ENCODE assay signal across 10 cellular contexts in the genomic region with DNA sequence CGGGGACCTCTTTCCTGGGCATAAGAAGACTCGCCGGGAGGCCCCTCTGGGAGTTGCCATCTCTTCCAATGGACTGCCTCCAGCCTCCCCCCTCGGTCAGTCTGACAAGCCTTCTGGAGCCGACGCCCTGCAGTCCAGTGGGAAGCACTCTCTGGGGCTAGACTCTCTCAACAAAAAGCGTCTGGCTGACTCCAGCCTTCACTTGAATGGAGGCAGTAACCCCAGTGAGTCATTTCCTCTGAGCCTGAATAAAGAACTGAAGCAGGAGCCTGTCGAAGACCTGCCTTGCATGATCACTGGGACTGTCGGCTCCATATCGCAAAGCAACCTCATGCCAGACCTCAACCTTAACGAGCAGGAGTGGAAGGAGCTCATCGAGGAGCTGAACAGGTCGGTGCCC. TPM values are rescaled to one million over a fixed set of nuclear protein-coding genes. Genes with fewer than 3 reads are reported as not detected.
DNase-seq lines count a peak whose midpoint lies in the region; ATAC-seq, FAIRE-seq and TF ChIP-seq lines count a peak whose summit lies in the region.
"Had no signal": no experiment of that assay in that cellular context is flagged by ENCODE, and none has a peak within 500 bp of the region (broad histone marks: within the 10 kb centered on the region; RNA-seq: fewer than 3 reads in every experiment).

No MANE protein-coding gene starts in this region.

- no peaks in the 10 kb centered on the region for H3K27me3 ChIP-seq in sigmoid colon

- H3K27ac ChIP-seq in sigmoid colon: peak overlapping the region in 3 of 4 donors; percentile 28 to 45 (median 43)
- H3K27ac ChIP-seq: parathyroid adenoma had no signal

- peaks cover 0 to 70% (median 61%) of the 10 kb centered on the region in 4 donors for H3K4me1 ChIP-seq in sigmoid colon

- intact Hi-C loops in sigmoid colon (cut with DNase I): no loop called here

- no peak for TF ChIP-seq EP300 in sigmoid colon (IDR thresholded peaks at IDR 0.05)

- no peak for FAIRE-seq in GM19239 (lab: Jason Lieb, UNC)

- H3K4me3 ChIP-seq in sigmoid colon: no peak overlapping the region

- 75% methylated on average over 13 of the region's 13 CpGs for WGBS in sigmoid colon, 2 donors

- no peaks in the 10 kb centered on the region for H3K9me3 ChIP-seq in sigmoid colon

- no peak for TF ChIP-seq POLR2A in sigmoid colon (IDR thresholded peaks at IDR 0.05)

- H3K36me3 ChIP-seq in sigmoid colon: peaks cover 20 to 49% (median 27%) of the 10 kb centered on the region in 4 donors

- peak; percentile 63 for DNase-seq in H4 (ENCODE audit: low spot score)
- peak; percentile 55 for DNase-seq in fibroblast of the conjunctiva (ENCODE audit: low read depth)
- no peak for DNase-seq in sigmoid colon
- DNase-seq in GM19239 (ENCODE audit: insufficient read length, low spot score): no peak
- DNase-seq in NCI-H128 (lab: John Stamatoyannopoulos, UW; ENCODE audit: unreplicated experiment): no peak
- DNase-seq in activated gamma-delta T cell treated with Interleukin-2 at 50 U/mL for 16 hours: no peak
- DNase-seq: NCI-H1694 treated with DMSO at 0.1 percent for 48 hours had no signal

- ATAC-seq in SK-N-SH treated with all-trans-retinoic acid at 6 μM for 48 hours (peak; percentile 73), GM18520 (IDR thresholded peaks at IDR 0.05; ENCODE audit: unreplicated experiment) (no peak)

- TF ChIP-seq CTCF in sigmoid colon (IDR thresholded peaks at IDR 0.05): no peak

TF ChIP-seq in SK-N-SH treated with all-trans-retinoic acid at 6 μM for 48 hours, 23 proteins besides CTCF, POLR2A, EP300 and RAD21:
- TF ChIP-seq ZFP3 (CRISPR knock-in tag; IDR thresholded peaks at IDR 0.05): peak; percentile 48; the same call in 1 of the 2 replicates
- TF ChIP-seq ZNF565 (CRISPR knock-in tag; conservative IDR thresholded peaks at IDR 0.05; ENCODE audit: low read depth): no peak

RNA-seq across cellular contexts. Expression of gene LTC4S, which starts 28.4 kb away (rescaled TPM):
- total RNA-seq in H4 (2014; rRNA removed; shearing (Covaris generic)): not detected in 2 replicates
- total RNA-seq in sigmoid colon: 1 to 10 TPM; 1.5 to 6.1 (median 5.4) TPM
- polyA plus RNA-seq in sigmoid colon: 1 to 10 TPM in 2 of 3 donors, not detected in 1; 2.6 to 3.6 TPM

RNA-seq across cellular contexts. Expression of gene MAML1, which starts 32.8 kb away (rescaled TPM):
- total RNA-seq in H4 (2014; rRNA removed; shearing (Covaris generic)): 11.9 and 12.8 TPM in 2 replicates
- 10 to 100 TPM; 18.1 to 30.2 (median 25.9) TPM for total RNA-seq in sigmoid colon
- 10 to 100 TPM in 1 of 3 donors, 1 to 10 TPM in 2; 7.2 to 15.8 (median 8.1) TPM for polyA plus RNA-seq in sigmoid colon

RNA-seq across cellular contexts. Expression of gene MGAT4B, which starts 41.3 kb away (rescaled TPM):
- 160 and 216 TPM in 2 replicates for total RNA-seq in H4 (2014; rRNA removed; shearing (Covaris generic))
- 10 to 100 TPM; 27.8 to 56.8 (median 31.5) TPM for total RNA-seq in sigmoid colon
- polyA plus RNA-seq in sigmoid colon: 100 to 1,000 TPM; 184 to 241 (median 232) TPM

RNA-seq across cellular contexts. Expression of gene SQSTM1, which starts 55.3 kb away (rescaled TPM):
- 993 and 1,115 TPM in 2 replicates for total RNA-seq in H4 (2014; rRNA removed; shearing (Covaris generic))
- 100 to 1,000 TPM; 287 to 443 (median 386) TPM for total RNA-seq in sigmoid colon
- polyA plus RNA-seq in sigmoid colon: 100 to 1,000 TPM; 168 to 301 (median 203) TPM

Comparison
In these comparisons a context has a peak if more than half of its experiments do, and no peak if none do; other contexts are left out.
1. DNase-seq: peak in H4 (single experiment) and fibroblast of the conjunctiva (single experiment); none in sigmoid colon (single experiment), GM19239 (single experiment), NCI-H128 (single experiment) and activated gamma-delta T cell treated with Interleukin-2 at 50 U/mL for 16 hours (single experiment).